In genomic region chr4:1053080-1053661, GRCh38 we compare ENCODE assay signal across 1 cellular context.
A peak's percentile ranks its signal among the peaks of the same experiment; 100 is the strongest.
TF ChIP-seq lines count a peak whose summit lies in the region.

No MANE protein-coding gene starts in this region.

TF ChIP-seq in K562, 482 proteins besides CTCF, POLR2A, EP300 and RAD21:
- no peak for TF ChIP-seq TOE1 (IDR thresholded peaks at IDR 0.05; ENCODE audit: borderline replicate concordance)
- TF ChIP-seq TOE1 (CRISPR knock-in tag; IDR thresholded peaks at IDR 0.05; ENCODE audit: borderline replicate concordance, low read depth) = no peak
- no peak for TF ChIP-seq ARNT (IDR thresholded peaks at IDR 0.05)
- no peak for TF ChIP-seq PHB (CRISPR knock-in tag; IDR thresholded peaks at IDR 0.05)
- TF ChIP-seq L3MBTL2 (IDR thresholded peaks at IDR 0.05) = peak; percentile 36; the same call in 1 of the 2 replicates
- no peak for TF ChIP-seq POLR3A (IDR thresholded peaks at IDR 0.05; ENCODE audit: borderline replicate concordance, extremely low read depth, insufficient read depth, insufficient read length)
- TF ChIP-seq TRIM24 (IDR thresholded peaks at IDR 0.05) = no peak
- no peak for TF ChIP-seq KAT2B (IDR thresholded peaks at IDR 0.05; ENCODE audit: low read depth, low read length)
- no peak for TF ChIP-seq HDGF (IDR thresholded peaks at IDR 0.05)
- peak; percentile 31; the same call in 1 of the 2 replicates for TF ChIP-seq MAX (CRISPR knock-in tag; IDR thresholded peaks at IDR 0.05)
- TF ChIP-seq, protein P1, sequence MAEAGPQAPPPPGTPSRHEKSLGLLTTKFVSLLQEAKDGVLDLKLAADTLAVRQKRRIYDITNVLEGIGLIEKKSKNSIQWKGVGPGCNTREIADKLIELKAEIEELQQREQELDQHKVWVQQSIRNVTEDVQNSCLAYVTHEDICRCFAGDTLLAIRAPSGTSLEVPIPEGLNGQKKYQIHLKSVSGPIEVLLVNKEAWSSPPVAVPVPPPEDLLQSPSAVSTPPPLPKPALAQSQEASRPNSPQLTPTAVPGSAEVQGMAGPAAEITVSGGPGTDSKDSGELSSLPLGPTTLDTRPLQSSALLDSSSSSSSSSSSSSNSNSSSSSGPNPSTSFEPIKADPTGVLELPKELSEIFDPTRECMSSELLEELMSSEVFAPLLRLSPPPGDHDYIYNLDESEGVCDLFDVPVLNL (CRISPR knock-in tag; IDR thresholded peaks at IDR 0.05; ENCODE audit: low read depth) = no peak
- no peak for TF ChIP-seq ARID4B (CRISPR knock-in tag; IDR thresholded peaks at IDR 0.05)
- no peak for TF ChIP-seq ARHGAP35 (IDR thresholded peaks at IDR 0.05; ENCODE audit: partially characterized antibody)
- TF ChIP-seq KAT7 (CRISPR knock-in tag; IDR thresholded peaks at IDR 0.05; ENCODE audit: borderline replicate concordance) = no peak
- TF ChIP-seq ZNF764 (CRISPR knock-in tag; IDR thresholded peaks at IDR 0.05; ENCODE audit: low read depth) = no peak
- TF ChIP-seq, protein P2, sequence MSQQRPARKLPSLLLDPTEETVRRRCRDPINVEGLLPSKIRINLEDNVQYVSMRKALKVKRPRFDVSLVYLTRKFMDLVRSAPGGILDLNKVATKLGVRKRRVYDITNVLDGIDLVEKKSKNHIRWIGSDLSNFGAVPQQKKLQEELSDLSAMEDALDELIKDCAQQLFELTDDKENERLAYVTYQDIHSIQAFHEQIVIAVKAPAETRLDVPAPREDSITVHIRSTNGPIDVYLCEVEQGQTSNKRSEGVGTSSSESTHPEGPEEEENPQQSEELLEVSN (IDR thresholded peaks at IDR 0.05; ENCODE audit: borderline replicate concordance in 1 of 2, extremely low read depth in 1 of 2, insufficient read depth in 1 of 2, insufficient read length in 1 of 2, low read depth in 1 of 2, low read length in 1 of 2, poor library complexity in 1 of 2, severe bottlenecking in 1 of 2) = peak in 1 of 2 experiments; percentile 44
- TF ChIP-seq ESRRB (CRISPR knock-in tag; IDR thresholded peaks at IDR 0.05; ENCODE audit: borderline replicate concordance) = no peak
